8 cellular contexts compared by ENCODE assay signal in genomic region chr10:35126530-35127288, GRCh38. TPM values are rescaled to one million over a fixed set of nuclear protein-coding genes. Genes with fewer than 3 reads are reported as not detected.
DNase-seq lines count a peak whose midpoint lies in the region; ATAC-seq and TF ChIP-seq lines count a peak whose summit lies in the region.

CREM (plus strand) TSS chr10:35126846; CDS start chr10:35137836, 10,990 bp downstream.

- peak; percentile 71 for TF ChIP-seq POLR2A in NB4 (IDR thresholded peaks at IDR 0.05; ENCODE audit: extremely low read depth, insufficient read length)

- peak; percentile 73 for ATAC-seq in HG02571 (IDR thresholded peaks at IDR 0.05; ENCODE audit: unreplicated experiment)

- no peaks in the 10 kb centered on the region for H3K36me3 ChIP-seq in SK-N-MC (ENCODE audit: insufficient read depth, low read length)

- H3K9me3 ChIP-seq in SK-N-MC (ENCODE audit: low read depth, low read length): no peaks in the 10 kb centered on the region

- CTCF ChIA-PET in GM10248 (lab: Yijun Ruan, JAX): interaction anchor here (0.7 to 15.4 kb wide), 27 partner anchors 8 to 436 kb away, joined by 3 to 225 read pairs (median 4); no protein-coding TSS in a partner anchor

- peak; percentile 96 for DNase-seq in GM10248 (ENCODE audit: extremely low spot score)
- peak; percentile 93 for DNase-seq in NB4 (ENCODE audit: low read depth)
- peak; percentile 40 for DNase-seq in SK-N-MC (ENCODE audit: low read depth, low spot score)
- DNase-seq in activated naive CD4-positive, alpha-beta T cell treated with anti-CD3 and anti-CD28 coated beads, Interleukin-2, amount 50 U/mL, for 16 hours: peak; percentile 99
- peak; percentile 96 for DNase-seq in globus pallidus (ENCODE audit: low spot score)
- peak; percentile 97 for DNase-seq in occipital lobe (lab: John Stamatoyannopoulos, UW)

- POLR2A ChIA-PET in GM10248 (lab: Yijun Ruan, JAX): interaction anchor here (0.7 to 3.2 kb wide), 5 partner anchors 23 to 215 kb away, joined by 3 to 37 read pairs (median 4); no protein-coding TSS in a partner anchor

- peak; percentile 75 for TF ChIP-seq CTCF in GM10248 (IDR thresholded peaks at IDR 0.05; ENCODE audit: control extremely low read depth, extremely low read depth, low read depth, missing control alignments)
- TF ChIP-seq CTCF in NB4 (IDR thresholded peaks at IDR 0.05; ENCODE audit: low read depth, low read length): peak; percentile 39

- peak within 1 kb of the TSS; percentile 88 for H3K9ac ChIP-seq in SK-N-MC (ENCODE audit: insufficient read length)

- H3K27ac ChIP-seq in SK-N-MC (peak within 1 kb of the TSS; percentile 78), temporal lobe (ENCODE audit: low read depth, low read length) (peak within 1 kb of the TSS; percentile 93)

- H3K4me3 ChIP-seq in NB4 (ENCODE audit: low read depth, low read length): peak within 1 kb of the TSS; percentile 77
- H3K4me3 ChIP-seq in SK-N-MC: peak within 1 kb of the TSS; percentile 85

RNA-seq across cellular contexts. Expression of gene CREM, which starts in this region (rescaled TPM):
- total RNA-seq in occipital lobe (16.5 TPM), temporal lobe (13.8 TPM)

Comparison
In these comparisons a context has a peak if more than half of its experiments do, and no peak if none do; other contexts are left out.
1. Peak in every context shown above with its lines: DNase-seq, ATAC-seq, H3K4me3 ChIP-seq and H3K27ac ChIP-seq.
2. DNase-seq: peak in every context shown above with its lines; median percentile 99 in activated naive CD4-positive, alpha-beta T cell treated with anti-CD3 and anti-CD28 coated beads, Interleukin-2, amount 50 U/mL, for 16 hours; 97 in occipital lobe; 96 in GM10248; 96 in globus pallidus; 93 in NB4; 40 in SK-N-MC.